In the genomic region with DNA sequence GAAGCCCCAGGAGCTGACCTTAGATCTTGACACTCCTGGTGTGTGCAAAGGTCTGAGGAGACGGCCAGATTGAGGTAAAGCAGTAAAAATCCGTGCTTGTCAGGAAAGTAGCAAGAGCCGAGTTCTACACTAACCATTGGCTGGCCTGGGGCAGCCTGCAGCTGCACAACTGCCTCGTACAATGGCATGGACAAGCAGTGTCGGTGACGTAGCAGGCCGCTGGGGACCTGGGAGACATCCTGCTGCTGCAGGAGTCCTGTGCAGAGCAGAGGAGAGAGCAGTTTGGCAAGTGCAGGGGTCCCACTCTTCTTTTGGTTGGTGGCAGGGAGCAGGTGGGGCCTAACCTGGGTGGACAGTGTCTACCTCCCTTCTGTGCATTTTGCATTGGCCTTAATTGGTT, we compare ENCODE assay signal across 9 cellular contexts.
"Had no signal": no experiment of that assay in that cellular context is flagged by ENCODE, and none has a peak within 500 bp of the region (broad histone marks: within the 10 kb centered on the region; RNA-seq: fewer than 3 reads in every experiment).

No MANE protein-coding gene starts in this region.

- H3K4me3 ChIP-seq: body of pancreas, pancreas, skin epidermis, tibial artery had no signal

- H3K4me1 ChIP-seq: body of pancreas, pancreas had no signal

- H3K27ac ChIP-seq: body of pancreas, pancreas had no signal

- H3K9me3 ChIP-seq: body of pancreas, pancreas had no signal

- ATAC-seq: left colon had no signal

- DNase-seq: activated CD4-positive, alpha-beta T cell treated with anti-CD3 and anti-CD28 coated beads, Interleukin-2, amount 10 ng/mL, durations not matched to agents 7 days and 5 days; activated CD4-positive, CD25-positive, alpha-beta regulatory T cell; activated CD8-positive, alpha-beta memory T cell treated with anti-CD3 and anti-CD28 coated beads for 24 hours; activated naive CD4-positive, alpha-beta T cell treated with anti-CD3 and anti-CD28 coated beads for 36 hours; body of pancreas; left colon; pancreas had no signal

- H3K27me3 ChIP-seq: body of pancreas, pancreas, tibial artery had no signal

- FAIRE-seq: pancreas had no signal

- H3K36me3 ChIP-seq: pancreas, tibial artery had no signal
